1 cellular context compared by ENCODE assay signal in the genomic region with DNA sequence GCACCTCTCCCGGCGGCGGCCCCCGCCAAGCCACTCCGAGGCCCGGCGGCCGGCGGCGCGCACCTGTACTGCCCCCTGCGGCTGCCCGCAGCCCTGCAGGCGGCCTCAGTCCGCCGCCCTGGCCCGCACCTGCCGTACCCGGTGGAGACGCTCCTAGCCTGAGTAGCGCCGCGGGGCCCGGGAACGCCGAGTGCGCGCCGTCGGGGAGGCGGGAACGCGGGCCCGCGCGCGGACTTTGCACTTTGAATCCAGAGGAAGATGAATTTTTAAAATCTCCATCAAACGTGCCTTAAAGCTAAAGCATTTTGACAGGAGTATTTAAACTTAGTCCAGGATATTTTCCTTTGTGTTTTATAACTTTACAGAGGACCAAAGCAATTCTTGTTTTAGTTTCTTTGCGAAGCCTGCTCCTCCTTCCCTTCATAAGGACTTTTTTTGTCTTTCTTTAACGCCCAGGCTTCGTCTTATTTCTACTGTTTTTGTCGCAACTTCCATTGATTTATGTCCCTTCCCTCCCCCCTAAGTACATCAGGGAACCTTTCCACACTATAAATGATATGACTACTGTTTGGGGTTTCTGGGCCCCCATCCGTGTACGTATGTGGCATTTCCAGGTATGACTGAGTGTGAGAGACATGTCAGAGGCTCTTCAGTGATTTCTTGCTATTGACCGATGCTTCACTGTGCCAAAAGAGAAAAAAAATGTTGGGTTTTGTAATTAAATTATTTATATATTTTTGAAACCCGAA.
A peak's percentile ranks its signal among the peaks of the same experiment; 100 is the strongest.
TF ChIP-seq lines count a peak whose summit lies in the region.

No MANE protein-coding gene starts in this region.

TF ChIP-seq in HepG2, 621 proteins besides CTCF, POLR2A, EP300 and RAD21 (continued from another document and continues in another):
- TF ChIP-seq, protein P1, sequence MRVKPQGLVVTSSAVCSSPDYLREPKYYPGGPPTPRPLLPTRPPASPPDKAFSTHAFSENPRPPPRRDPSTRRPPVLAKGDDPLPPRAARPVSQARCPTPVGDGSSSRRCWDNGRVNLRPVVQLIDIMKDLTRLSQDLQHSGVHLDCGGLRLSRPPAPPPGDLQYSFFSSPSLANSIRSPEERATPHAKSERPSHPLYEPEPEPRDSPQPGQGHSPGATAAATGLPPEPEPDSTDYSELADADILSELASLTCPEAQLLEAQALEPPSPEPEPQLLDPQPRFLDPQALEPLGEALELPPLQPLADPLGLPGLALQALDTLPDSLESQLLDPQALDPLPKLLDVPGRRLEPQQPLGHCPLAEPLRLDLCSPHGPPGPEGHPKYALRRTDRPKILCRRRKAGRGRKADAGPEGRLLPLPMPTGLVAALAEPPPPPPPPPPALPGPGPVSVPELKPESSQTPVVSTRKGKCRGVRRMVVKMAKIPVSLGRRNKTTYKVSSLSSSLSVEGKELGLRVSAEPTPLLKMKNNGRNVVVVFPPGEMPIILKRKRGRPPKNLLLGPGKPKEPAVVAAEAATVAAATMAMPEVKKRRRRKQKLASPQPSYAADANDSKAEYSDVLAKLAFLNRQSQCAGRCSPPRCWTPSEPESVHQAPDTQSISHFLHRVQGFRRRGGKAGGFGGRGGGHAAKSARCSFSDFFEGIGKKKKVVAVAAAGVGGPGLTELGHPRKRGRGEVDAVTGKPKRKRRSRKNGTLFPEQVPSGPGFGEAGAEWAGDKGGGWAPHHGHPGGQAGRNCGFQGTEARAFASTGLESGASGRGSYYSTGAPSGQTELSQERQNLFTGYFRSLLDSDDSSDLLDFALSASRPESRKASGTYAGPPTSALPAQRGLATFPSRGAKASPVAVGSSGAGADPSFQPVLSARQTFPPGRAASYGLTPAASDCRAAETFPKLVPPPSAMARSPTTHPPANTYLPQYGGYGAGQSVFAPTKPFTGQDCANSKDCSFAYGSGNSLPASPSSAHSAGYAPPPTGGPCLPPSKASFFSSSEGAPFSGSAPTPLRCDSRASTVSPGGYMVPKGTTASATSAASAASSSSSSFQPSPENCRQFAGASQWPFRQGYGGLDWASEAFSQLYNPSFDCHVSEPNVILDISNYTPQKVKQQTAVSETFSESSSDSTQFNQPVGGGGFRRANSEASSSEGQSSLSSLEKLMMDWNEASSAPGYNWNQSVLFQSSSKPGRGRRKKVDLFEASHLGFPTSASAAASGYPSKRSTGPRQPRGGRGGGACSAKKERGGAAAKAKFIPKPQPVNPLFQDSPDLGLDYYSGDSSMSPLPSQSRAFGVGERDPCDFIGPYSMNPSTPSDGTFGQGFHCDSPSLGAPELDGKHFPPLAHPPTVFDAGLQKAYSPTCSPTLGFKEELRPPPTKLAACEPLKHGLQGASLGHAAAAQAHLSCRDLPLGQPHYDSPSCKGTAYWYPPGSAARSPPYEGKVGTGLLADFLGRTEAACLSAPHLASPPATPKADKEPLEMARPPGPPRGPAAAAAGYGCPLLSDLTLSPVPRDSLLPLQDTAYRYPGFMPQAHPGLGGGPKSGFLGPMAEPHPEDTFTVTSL (CRISPR knock-in tag; IDR thresholded peaks at IDR 0.05; ENCODE audit: borderline replicate concordance): no peak
- TF ChIP-seq ZNF619 (CRISPR knock-in tag; IDR thresholded peaks at IDR 0.05): 0 out of 2 replicates have a peak, but pooled peaks have one; percentile 35
- TF ChIP-seq NR2F1 (CRISPR knock-in tag; IDR thresholded peaks at IDR 0.05): no peak
- TF ChIP-seq STAG1 (CRISPR knock-in tag; IDR thresholded peaks at IDR 0.05): peak; percentile 77
- no peak for TF ChIP-seq NFKBIZ (CRISPR knock-in tag; IDR thresholded peaks at IDR 0.05)
- TF ChIP-seq, protein P2, sequence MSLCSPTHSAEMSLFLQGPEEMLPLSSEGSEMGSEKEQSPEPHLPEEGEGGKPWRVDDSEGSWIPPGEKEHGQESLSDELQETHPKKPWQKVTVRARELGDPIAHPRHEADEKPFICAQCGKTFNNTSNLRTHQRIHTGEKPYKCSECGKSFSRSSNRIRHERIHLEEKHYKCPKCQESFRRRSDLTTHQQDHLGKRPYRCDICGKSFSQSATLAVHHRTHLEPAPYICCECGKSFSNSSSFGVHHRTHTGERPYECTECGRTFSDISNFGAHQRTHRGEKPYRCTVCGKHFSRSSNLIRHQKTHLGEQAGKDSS (CRISPR knock-in tag; IDR thresholded peaks at IDR 0.05; ENCODE audit: borderline replicate concordance, low read depth): no peak
- TF ChIP-seq TARDBP (CRISPR knock-in tag; IDR thresholded peaks at IDR 0.05): peak; percentile 59; the same call in 1 of the 2 replicates
- TF ChIP-seq ZNF329 (CRISPR knock-in tag; IDR thresholded peaks at IDR 0.05; ENCODE audit: low read depth): 0 out of 2 replicates have a peak, but pooled peaks have one; percentile 43
- peak in 1 of 2 experiments; percentile 64; a peak in 1 of 4 replicates for TF ChIP-seq KLF16 (CRISPR knock-in tag; IDR thresholded peaks at IDR 0.05)
- no peak for TF ChIP-seq TOE1 (CRISPR knock-in tag; IDR thresholded peaks at IDR 0.05)
- no peak for TF ChIP-seq POGZ (CRISPR knock-in tag; IDR thresholded peaks at IDR 0.05)
- TF ChIP-seq ZNF546 (CRISPR knock-in tag; conservative IDR thresholded peaks at IDR 0.05): no peak
- TF ChIP-seq, protein P3, sequence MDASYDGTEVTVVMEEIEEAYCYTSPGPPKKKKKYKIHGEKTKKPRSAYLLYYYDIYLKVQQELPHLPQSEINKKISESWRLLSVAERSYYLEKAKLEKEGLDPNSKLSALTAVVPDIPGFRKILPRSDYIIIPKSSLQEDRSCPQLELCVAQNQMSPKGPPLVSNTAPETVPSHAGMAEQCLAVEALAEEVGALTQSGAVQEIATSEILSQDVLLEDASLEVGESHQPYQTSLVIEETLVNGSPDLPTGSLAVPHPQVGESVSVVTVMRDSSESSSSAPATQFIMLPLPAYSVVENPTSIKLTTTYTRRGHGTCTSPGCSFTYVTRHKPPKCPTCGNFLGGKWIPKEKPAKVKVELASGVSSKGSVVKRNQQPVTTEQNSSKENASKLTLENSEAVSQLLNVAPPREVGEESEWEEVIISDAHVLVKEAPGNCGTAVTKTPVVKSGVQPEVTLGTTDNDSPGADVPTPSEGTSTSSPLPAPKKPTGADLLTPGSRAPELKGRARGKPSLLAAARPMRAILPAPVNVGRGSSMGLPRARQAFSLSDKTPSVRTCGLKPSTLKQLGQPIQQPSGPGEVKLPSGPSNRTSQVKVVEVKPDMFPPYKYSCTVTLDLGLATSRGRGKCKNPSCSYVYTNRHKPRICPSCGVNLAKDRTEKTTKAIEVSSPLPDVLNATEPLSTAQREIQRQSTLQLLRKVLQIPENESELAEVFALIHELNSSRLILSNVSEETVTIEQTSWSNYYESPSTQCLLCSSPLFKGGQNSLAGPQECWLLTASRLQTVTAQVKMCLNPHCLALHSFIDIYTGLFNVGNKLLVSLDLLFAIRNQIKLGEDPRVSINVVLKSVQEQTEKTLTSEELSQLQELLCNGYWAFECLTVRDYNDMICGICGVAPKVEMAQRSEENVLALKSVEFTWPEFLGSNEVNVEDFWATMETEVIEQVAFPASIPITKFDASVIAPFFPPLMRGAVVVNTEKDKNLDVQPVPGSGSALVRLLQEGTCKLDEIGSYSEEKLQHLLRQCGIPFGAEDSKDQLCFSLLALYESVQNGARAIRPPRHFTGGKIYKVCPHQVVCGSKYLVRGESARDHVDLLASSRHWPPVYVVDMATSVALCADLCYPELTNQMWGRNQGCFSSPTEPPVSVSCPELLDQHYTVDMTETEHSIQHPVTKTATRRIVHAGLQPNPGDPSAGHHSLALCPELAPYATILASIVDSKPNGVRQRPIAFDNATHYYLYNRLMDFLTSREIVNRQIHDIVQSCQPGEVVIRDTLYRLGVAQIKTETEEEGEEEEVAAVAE (CRISPR knock-in tag; IDR thresholded peaks at IDR 0.05; ENCODE audit: borderline replicate concordance): no peak
- TF ChIP-seq DZIP1 (CRISPR knock-in tag; IDR thresholded peaks at IDR 0.05): no peak
- no peak for TF ChIP-seq ZNF891 (CRISPR knock-in tag; IDR thresholded peaks at IDR 0.05)
- TF ChIP-seq GPN1 (CRISPR knock-in tag; IDR thresholded peaks at IDR 0.05; ENCODE audit: borderline replicate concordance): no peak
- peak; percentile 15; the same call in 1 of the 2 replicates for TF ChIP-seq FOSL2 (CRISPR knock-in tag; IDR thresholded peaks at IDR 0.05)
- TF ChIP-seq, protein P4, sequence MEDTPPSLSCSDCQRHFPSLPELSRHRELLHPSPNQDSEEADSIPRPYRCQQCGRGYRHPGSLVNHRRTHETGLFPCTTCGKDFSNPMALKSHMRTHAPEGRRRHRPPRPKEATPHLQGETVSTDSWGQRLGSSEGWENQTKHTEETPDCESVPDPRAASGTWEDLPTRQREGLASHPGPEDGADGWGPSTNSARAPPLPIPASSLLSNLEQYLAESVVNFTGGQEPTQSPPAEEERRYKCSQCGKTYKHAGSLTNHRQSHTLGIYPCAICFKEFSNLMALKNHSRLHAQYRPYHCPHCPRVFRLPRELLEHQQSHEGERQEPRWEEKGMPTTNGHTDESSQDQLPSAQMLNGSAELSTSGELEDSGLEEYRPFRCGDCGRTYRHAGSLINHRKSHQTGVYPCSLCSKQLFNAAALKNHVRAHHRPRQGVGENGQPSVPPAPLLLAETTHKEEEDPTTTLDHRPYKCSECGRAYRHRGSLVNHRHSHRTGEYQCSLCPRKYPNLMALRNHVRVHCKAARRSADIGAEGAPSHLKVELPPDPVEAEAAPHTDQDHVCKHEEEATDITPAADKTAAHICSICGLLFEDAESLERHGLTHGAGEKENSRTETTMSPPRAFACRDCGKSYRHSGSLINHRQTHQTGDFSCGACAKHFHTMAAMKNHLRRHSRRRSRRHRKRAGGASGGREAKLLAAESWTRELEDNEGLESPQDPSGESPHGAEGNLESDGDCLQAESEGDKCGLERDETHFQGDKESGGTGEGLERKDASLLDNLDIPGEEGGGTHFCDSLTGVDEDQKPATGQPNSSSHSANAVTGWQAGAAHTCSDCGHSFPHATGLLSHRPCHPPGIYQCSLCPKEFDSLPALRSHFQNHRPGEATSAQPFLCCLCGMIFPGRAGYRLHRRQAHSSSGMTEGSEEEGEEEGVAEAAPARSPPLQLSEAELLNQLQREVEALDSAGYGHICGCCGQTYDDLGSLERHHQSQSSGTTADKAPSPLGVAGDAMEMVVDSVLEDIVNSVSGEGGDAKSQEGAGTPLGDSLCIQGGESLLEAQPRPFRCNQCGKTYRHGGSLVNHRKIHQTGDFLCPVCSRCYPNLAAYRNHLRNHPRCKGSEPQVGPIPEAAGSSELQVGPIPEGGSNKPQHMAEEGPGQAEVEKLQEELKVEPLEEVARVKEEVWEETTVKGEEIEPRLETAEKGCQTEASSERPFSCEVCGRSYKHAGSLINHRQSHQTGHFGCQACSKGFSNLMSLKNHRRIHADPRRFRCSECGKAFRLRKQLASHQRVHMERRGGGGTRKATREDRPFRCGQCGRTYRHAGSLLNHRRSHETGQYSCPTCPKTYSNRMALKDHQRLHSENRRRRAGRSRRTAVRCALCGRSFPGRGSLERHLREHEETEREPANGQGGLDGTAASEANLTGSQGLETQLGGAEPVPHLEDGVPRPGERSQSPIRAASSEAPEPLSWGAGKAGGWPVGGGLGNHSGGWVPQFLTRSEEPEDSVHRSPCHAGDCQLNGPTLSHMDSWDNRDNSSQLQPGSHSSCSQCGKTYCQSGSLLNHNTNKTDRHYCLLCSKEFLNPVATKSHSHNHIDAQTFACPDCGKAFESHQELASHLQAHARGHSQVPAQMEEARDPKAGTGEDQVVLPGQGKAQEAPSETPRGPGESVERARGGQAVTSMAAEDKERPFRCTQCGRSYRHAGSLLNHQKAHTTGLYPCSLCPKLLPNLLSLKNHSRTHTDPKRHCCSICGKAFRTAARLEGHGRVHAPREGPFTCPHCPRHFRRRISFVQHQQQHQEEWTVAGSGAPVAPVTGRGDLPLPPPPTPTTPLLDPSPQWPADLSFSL (CRISPR knock-in tag; IDR thresholded peaks at IDR 0.05): no peak
- no peak for TF ChIP-seq SNRNP70 (IDR thresholded peaks at IDR 0.05; ENCODE audit: low read depth, low read length)
- no peak for TF ChIP-seq ZSCAN30 (CRISPR knock-in tag; IDR thresholded peaks at IDR 0.05)
- TF ChIP-seq ZNF558 (CRISPR knock-in tag; IDR thresholded peaks at IDR 0.05; ENCODE audit: borderline replicate concordance): no peak
- peak; percentile 33; the same call in 1 of the 2 replicates for TF ChIP-seq NR2F2 (IDR thresholded peaks at IDR 0.05; ENCODE audit: borderline replicate concordance, low read depth)
- TF ChIP-seq ZNF660 (CRISPR knock-in tag; IDR thresholded peaks at IDR 0.05; ENCODE audit: borderline replicate concordance, low read depth): no peak
- no peak for TF ChIP-seq MTA3 (CRISPR knock-in tag; IDR thresholded peaks at IDR 0.05)
- no peak for TF ChIP-seq CEBPZ (IDR thresholded peaks at IDR 0.05; ENCODE audit: low read length)
- TF ChIP-seq HNRNPL (IDR thresholded peaks at IDR 0.05; ENCODE audit: low read depth, low read length): no peak
